In genomic region chr17:79001190-79002020, GRCh38 we compare ENCODE assay signal across 12 cellular contexts. TPM values are rescaled to one million over a fixed set of nuclear protein-coding genes. Genes with fewer than 3 reads are reported as not detected.
DNase-seq lines count a peak whose midpoint lies in the region; ATAC-seq, FAIRE-seq and TF ChIP-seq lines count a peak whose summit lies in the region.
"Had no signal": no experiment of that assay in that cellular context is flagged by ENCODE, and none has a peak within 500 bp of the region (broad histone marks: within the 10 kb centered on the region; RNA-seq: fewer than 3 reads in every experiment).

No MANE protein-coding gene starts in this region.

- H3K4me3 ChIP-seq in left ventricle myocardium inferior (no peak overlapping the region), K562 (no peak overlapping the region)

- no peak for FAIRE-seq in K562 (lab: Jason Lieb, UNC)
- FAIRE-seq in urothelium cell line (lab: Jason Lieb, UNC): peak; percentile 85
- FAIRE-seq: GM19239 had no signal

- peaks cover 0 to 46% (median 0%) of the 10 kb centered on the region in 3 donors for H3K36me3 Mint-ChIP-seq in naive thymus-derived CD8-positive, alpha-beta T cell

- H3K4me2 ChIP-seq in K562 (ENCODE audit: insufficient read depth, low read length): no peak overlapping the region

- TF ChIP-seq RAD21 in K562 (CRISPR knock-in tag; conservative IDR thresholded peaks at IDR 0.05 in 1 of 2, IDR thresholded peaks at IDR 0.05 in 1 of 2): no peak

- H3K4me3 Mint-ChIP-seq in naive thymus-derived CD8-positive, alpha-beta T cell: no peak overlapping the region
- H3K4me3 Mint-ChIP-seq: activated CD4-positive, alpha-beta memory T cell treated with anti-CD3 and anti-CD28 coated beads for 36 hours had no signal

- H3K27me3 ChIP-seq in left ventricle myocardium inferior (ENCODE audit: low read depth) (no peaks in the 10 kb centered on the region), K562 (ENCODE audit: control insufficient read depth in 2 of 2, insufficient read depth in 2 of 2, low read length in 2 of 2) (no peaks in the 10 kb centered on the region)

- H3K9me3 Mint-ChIP-seq in naive thymus-derived CD8-positive, alpha-beta T cell: no peaks in the 10 kb centered on the region
- H3K9me3 Mint-ChIP-seq: activated CD4-positive, alpha-beta memory T cell treated with anti-CD3 and anti-CD28 coated beads for 36 hours had no signal

- H3K4me1 ChIP-seq in left ventricle myocardium inferior: peaks cover 54% of the 10 kb centered on the region
- H3K4me1 ChIP-seq in K562 (replicated peaks in 1 of 2; ENCODE audit: control insufficient read depth in 2 of 2, insufficient read depth in 2 of 2, low read length in 2 of 2): peaks cover 0 to 5% of the 10 kb centered on the region in 2 experiments; a peak in 3 of 5 replicates

- POLR2A ChIA-PET in K562 (lab: Yijun Ruan, JAX): interaction anchor here (0.7 to 1.4 kb wide), 2 partner anchors 10 to 73 kb away, joined by 3 to 4 read pairs; partner anchors contain the start of gene ENGASE
- POLR2A ChIA-PET in naive thymus-derived CD8-positive, alpha-beta T cell (lab: Charles Lee): interaction anchor here (0.7 kb wide), 1 partner anchor 15 kb away, joined by 3 read pairs; no protein-coding TSS in a partner anchor

- H3K36me3 ChIP-seq in left ventricle myocardium inferior (peaks cover 25% of the 10 kb centered on the region), K562 (ENCODE audit: control insufficient read depth, insufficient read depth, low read length) (peaks cover 48% of the 10 kb centered on the region; the same call in 2 of the 3 replicates)

- peak overlapping the region in 9 of 10 donors; percentile 18 to 71 (median 50) for H3K27ac Mint-ChIP-seq in naive thymus-derived CD8-positive, alpha-beta T cell
- H3K27ac Mint-ChIP-seq: activated CD4-positive, alpha-beta memory T cell treated with anti-CD3 and anti-CD28 coated beads for 36 hours had no signal

- no TSS peak for BruUV-seq in K562 (replicated peaks; lab: Mats Ljungman, UMichigan)

- no peak for TF ChIP-seq EP300 in K562 (IDR thresholded peaks at IDR 0.05; ENCODE audit: low read length)

- peak overlapping the region in 1 of 2 experiments; percentile 4; a peak in 2 of 4 replicates for H3K9ac ChIP-seq in K562 (ENCODE audit: insufficient read depth in 1 of 2, low read depth in 2 of 2, low read length in 2 of 2)

- in situ Hi-C loops in K562 (cut with MboI): no loop called here

- H4K20me1 ChIP-seq in K562 (replicated peaks; ENCODE audit: control insufficient read depth, insufficient read depth, low read length): peaks cover 22% of the 10 kb centered on the region

- no peak overlapping the region for H2AFZ ChIP-seq in K562 (ENCODE audit: low read depth, low read length)

- no peaks in the 10 kb centered on the region for H3K27me3 Mint-ChIP-seq in naive thymus-derived CD8-positive, alpha-beta T cell
- H3K27me3 Mint-ChIP-seq: activated CD4-positive, alpha-beta memory T cell treated with anti-CD3 and anti-CD28 coated beads for 36 hours had no signal

- intact Hi-C loops in Right ventricle myocardium inferior (cut with DNase I) (no loop called here), left ventricle myocardium inferior (cut with micrococcal nuclease) (no loop called here), K562 (cut with micrococcal nuclease) (no loop called here)

- peaks cover 43% of the 10 kb centered on the region for H3K79me2 ChIP-seq in K562 (ENCODE audit: control insufficient read depth, insufficient read depth, low read length)

- ATAC-seq in Right ventricle myocardium inferior (no peak), K562 (no peak), HG03432 (IDR thresholded peaks at IDR 0.05; ENCODE audit: unreplicated experiment) (no peak)
- ATAC-seq in naive thymus-derived CD8-positive, alpha-beta T cell: no peak

- H3K27ac ChIP-seq in left ventricle myocardium inferior (replicated peaks) (no peak overlapping the region), K562 (ENCODE audit: extremely low read depth, low read depth, low read length) (no peak overlapping the region)

- TF ChIP-seq CTCF in left ventricle myocardium inferior (IDR thresholded peaks at IDR 0.05; ENCODE audit: borderline replicate concordance) (no peak), K562 (IDR thresholded peaks at IDR 0.05 in 2 of 3, conservative IDR thresholded peaks at IDR 0.05 in 1 of 3; ENCODE audit: insufficient read depth in 2 of 3, low read depth in 1 of 3, low read length in 3 of 3) (no peak)

- H3K9me3 ChIP-seq in left ventricle myocardium inferior (replicated peaks) (no peaks in the 10 kb centered on the region), K562 (replicated peaks; ENCODE audit: control insufficient read depth, insufficient read depth, low read depth, low read length) (no peaks in the 10 kb centered on the region)
- H3K9me3 ChIP-seq: Caco-2 had no signal

- DNase-seq in Right ventricle myocardium inferior (ENCODE audit: missing footprints) (peak; percentile 37), left ventricle myocardium inferior (no peak), K562 (ENCODE audit: extremely low read depth in 1 of 4, low spot score in 3 of 4) (no peak), urothelium cell line (ENCODE audit: low spot score) (no peak), NCI-H2081 (lab: John Stamatoyannopoulos, UW) (no peak), amniotic stem cell (lab: John Stamatoyannopoulos, UW) (no peak)
- DNase-seq in naive thymus-derived CD8-positive, alpha-beta T cell: no peak
- DNase-seq: activated CD4-positive, alpha-beta memory T cell treated with anti-CD3 and anti-CD28 coated beads for 36 hours; OCI-M1 had no signal

- CTCF ChIA-PET in K562 (lab: Yijun Ruan, JAX; ENCODE audit: low intra/inter-chr PET ratio): no interaction called here

- H3K4me1 Mint-ChIP-seq in naive thymus-derived CD8-positive, alpha-beta T cell: peaks cover 26 to 49% (median 35%) of the 10 kb centered on the region in 4 donors

- 87% methylated on average over 12 of the region's 19 CpGs for WGBS in K562 (ENCODE audit: insufficient coverage, low coverage, missing lambda C conversion rate)

- no peak for TF ChIP-seq POLR2A in K562 (conservative IDR thresholded peaks at IDR 0.05)

- H3K9me1 ChIP-seq in K562 (ENCODE audit: control insufficient read depth, insufficient read depth, low read length): peaks cover 8% of the 10 kb centered on the region

RNA-seq across cellular contexts. Expression of gene CANT1, which starts 8.2 kb away (rescaled TPM):
- 31.1 TPM for total RNA-seq in Right ventricle myocardium inferior
- 24.2 TPM for total RNA-seq in left ventricle myocardium inferior
- 43.0 and 99.3 TPM in 2 replicates for total RNA-seq in K562 (2011; cell fraction: chromatin; rRNA removed; ENCODE audit: low replicate concordance)
- total RNA-seq in K562 (2011; cell fraction: nucleolus; rRNA removed): 96.1 and 114 TPM in 2 replicates
- total RNA-seq in K562 (2011; cell fraction: nucleoplasm; rRNA removed): 74.2 and 76.3 TPM in 2 replicates
- total RNA-seq in K562 (2014; rRNA removed): 25.7 and 30.6 TPM in 2 replicates
- 12.6 and 13.9 TPM in 2 replicates for total RNA-seq in K562 (2014; rRNA removed; fragmentation: Illumina TruSeq; extraction: Trizol)
- total RNA-seq in K562 (2015; rRNA removed; fragmentation: Illumina TruSeq; extraction: Trizol): 21.6 and 23.9 TPM in 2 replicates
- 66.4 and 68.4 TPM in 2 replicates for total RNA-seq in K562 (2021)
- 22.5 and 27.2 TPM in 2 replicates for polyA plus RNA-seq in K562 (2011; rRNA removed)
- polyA plus RNA-seq in K562 (2011; cell fraction: cytosol; rRNA removed): 22.3 and 42.0 TPM in 2 replicates
- polyA plus RNA-seq in K562 (2011; cell fraction: nucleus; rRNA removed): 19.9 and 27.7 TPM in 2 replicates
- polyA plus RNA-seq in K562 (2012): 50.7 and 73.7 TPM in 2 replicates
- 25.8 and 29.2 TPM in 2 replicates for polyA plus RNA-seq in K562 (2014; fragmentation: Illumina TruSeq; extraction: Trizol)
- polyA plus RNA-seq in K562 (2014; fragmentation: Nextera tagmentation; extraction: Ambion mirVana): 1 to 10 TPM; 2.7 to 2.9 TPM
- 24.9 and 25.2 TPM in 2 replicates for polyA plus RNA-seq in K562 (2014; rRNA removed)
- 26.4 and 26.9 TPM in 2 replicates for polyA minus RNA-seq in K562 (2011; rRNA and poly(A)+ RNA removed)
- polyA minus RNA-seq in K562 (2011; cell fraction: cytosol; rRNA and poly(A)+ RNA removed): 29.2 and 54.9 TPM in 2 replicates
- polyA minus RNA-seq in K562 (2011; cell fraction: nucleus; rRNA and poly(A)+ RNA removed): 12.3 and 17.8 TPM in 2 replicates
- total RNA-seq in naive thymus-derived CD8-positive, alpha-beta T cell: 10 to 100 TPM; 30.5 to 34.6 TPM
- polyA plus RNA-seq in naive thymus-derived CD8-positive, alpha-beta T cell: 1 to 10 TPM; 6.1 to 9.4 (median 6.2) TPM

RNA-seq across cellular contexts. Expression of gene LGALS3BP, which starts 21.7 kb away (rescaled TPM):
- total RNA-seq in Right ventricle myocardium inferior (611 TPM), left ventricle myocardium inferior (585 TPM), K562 (2014; rRNA removed) (4.8 and 5.9 TPM in 2 replicates), K562 (2014; rRNA removed; fragmentation: Illumina TruSeq; extraction: Trizol) (0.73 and 1.4 TPM in 2 replicates), K562 (2015; rRNA removed; fragmentation: Illumina TruSeq; extraction: Trizol) (4.4 and 4.7 TPM in 2 replicates), K562 (2021) (5.3 and 8.7 TPM in 2 replicates)
- total RNA-seq in K562 (2011; cell fraction: chromatin; rRNA removed; ENCODE audit: low replicate concordance): 1.6 and 6.3 TPM in 2 replicates
- total RNA-seq in K562 (2011; cell fraction: nucleolus; rRNA removed): 7.7 and 7.8 TPM in 2 replicates
- total RNA-seq in K562 (2011; cell fraction: nucleoplasm; rRNA removed): 4.3 and 5.4 TPM in 2 replicates
- polyA plus RNA-seq in K562 (2011; rRNA removed) (0.68 and 2.4 TPM in 2 replicates), K562 (2014; fragmentation: Illumina TruSeq; extraction: Trizol) (3.8 and 4.2 TPM in 2 replicates), K562 (2014; fragmentation: Nextera tagmentation; extraction: Ambion mirVana) (under 1 TPM; 0.39 to 0.59 TPM), K562 (2014; rRNA removed) (3.2 and 3.3 TPM in 2 replicates)
- polyA plus RNA-seq in K562 (2011; cell fraction: cytosol; rRNA removed): 1.2 and 2.3 TPM in 2 replicates
- polyA plus RNA-seq in K562 (2011; cell fraction: nucleus; rRNA removed): 3.9 and 8.1 TPM in 2 replicates
- polyA plus RNA-seq in K562 (2012): 8.6 and 29.2 TPM in 2 replicates
- polyA minus RNA-seq in K562 (2011; rRNA and poly(A)+ RNA removed): 1.1 and 1.3 TPM in 2 replicates
- polyA minus RNA-seq in K562 (2011; cell fraction: cytosol; rRNA and poly(A)+ RNA removed): 4.7 and 6.4 TPM in 2 replicates
- polyA minus RNA-seq in K562 (2011; cell fraction: nucleus; rRNA and poly(A)+ RNA removed): 1.4 and 2.8 TPM in 2 replicates
- 10 to 100 TPM; 50.5 to 54.4 TPM for total RNA-seq in naive thymus-derived CD8-positive, alpha-beta T cell
- 10 to 100 TPM; 51.5 to 90.6 (median 88.6) TPM for polyA plus RNA-seq in naive thymus-derived CD8-positive, alpha-beta T cell

RNA-seq across cellular contexts. Expression of gene C1QTNF1, which starts 22.6 kb away (rescaled TPM):
- total RNA-seq in Right ventricle myocardium inferior (240 TPM), left ventricle myocardium inferior (146 TPM), K562 (2014; rRNA removed) (not detected in 2 replicates), K562 (2014; rRNA removed; fragmentation: Illumina TruSeq; extraction: Trizol) (not detected in 2 replicates), K562 (2015; rRNA removed; fragmentation: Illumina TruSeq; extraction: Trizol) (not detected in 2 replicates), K562 (2021) (0.09 and 0.22 TPM in 2 replicates)
- not detected in 2 replicates for total RNA-seq in K562 (2011; cell fraction: chromatin; rRNA removed; ENCODE audit: low replicate concordance)
- not detected in 2 replicates for total RNA-seq in K562 (2011; cell fraction: nucleolus; rRNA removed)
- total RNA-seq in K562 (2011; cell fraction: nucleoplasm; rRNA removed): not detected in 2 replicates
- polyA plus RNA-seq in K562 (2011; rRNA removed) (not detected in 2 replicates), K562 (2014; fragmentation: Illumina TruSeq; extraction: Trizol) (not detected in 2 replicates), K562 (2014; fragmentation: Nextera tagmentation; extraction: Ambion mirVana) (not detected), K562 (2014; rRNA removed) (not detected in 2 replicates)
- polyA plus RNA-seq in K562 (2011; cell fraction: cytosol; rRNA removed): not detected in 2 replicates
- polyA plus RNA-seq in K562 (2011; cell fraction: nucleus; rRNA removed): not detected in 2 replicates
- polyA plus RNA-seq in K562 (2012): not detected in 2 replicates
- polyA minus RNA-seq in K562 (2011; rRNA and poly(A)+ RNA removed): not detected in 2 replicates
- polyA minus RNA-seq in K562 (2011; cell fraction: cytosol; rRNA and poly(A)+ RNA removed): not detected in 2 replicates
- polyA minus RNA-seq in K562 (2011; cell fraction: nucleus; rRNA and poly(A)+ RNA removed): not detected in 2 replicates
- not detected for total RNA-seq in naive thymus-derived CD8-positive, alpha-beta T cell
- not detected for polyA plus RNA-seq in naive thymus-derived CD8-positive, alpha-beta T cell

Comparison
In these comparisons a context has a peak if more than half of its experiments do, and no peak if none do; other contexts are left out.
1. RNA of gene LGALS3BP, which starts 21.7 kb away (total RNA-seq): 611 TPM in Right ventricle myocardium inferior (single experiment) and 585 TPM in left ventricle myocardium inferior (single experiment); 50.5 to 54.4 TPM in naive thymus-derived CD8-positive, alpha-beta T cell and 0.73 to 8.7 TPM in K562; every median in the first group is over 10 times any median in the second.
2. RNA of gene C1QTNF1, which starts 22.6 kb away (total RNA-seq): 240 TPM in Right ventricle myocardium inferior (single experiment) and 146 TPM in left ventricle myocardium inferior (single experiment); not detected in naive thymus-derived CD8-positive, alpha-beta T cell and 0.09 to 0.22 TPM in K562; every median in the first group is over 100 times any median in the second.